8 cellular contexts compared by ENCODE assay signal in the genomic region with DNA sequence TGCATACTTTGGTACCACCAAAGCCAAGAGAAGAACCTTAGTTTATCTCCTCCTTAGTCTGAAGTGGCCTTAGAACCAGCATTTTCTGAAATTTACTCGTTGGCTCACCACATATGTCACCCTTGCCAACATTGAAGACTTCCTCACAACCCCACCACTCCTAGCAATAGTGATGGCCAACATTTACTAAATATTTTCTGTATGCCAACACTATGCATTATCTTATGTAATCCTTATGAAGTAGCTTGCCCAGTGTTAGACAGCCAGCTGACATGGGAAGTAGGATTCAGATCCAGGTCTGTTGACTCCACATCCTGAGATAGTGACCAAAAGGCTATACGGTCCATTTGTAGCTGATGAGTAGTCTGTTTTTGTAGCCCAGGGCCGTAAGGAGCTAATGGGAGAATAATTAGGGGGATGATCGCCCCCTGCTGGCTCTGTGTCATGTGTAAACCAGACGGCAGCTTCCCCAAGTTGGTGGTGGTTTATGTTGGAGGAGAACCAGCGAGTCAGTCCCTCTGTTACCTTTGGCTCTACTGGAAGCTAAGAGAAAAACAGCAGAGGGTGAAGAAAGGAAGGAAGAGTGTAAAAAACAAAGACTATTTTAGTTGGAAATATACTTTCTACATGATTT.
DNase-seq lines count a peak whose midpoint lies in the region; ATAC-seq and TF ChIP-seq lines count a peak whose summit lies in the region.

No MANE protein-coding gene starts in this region.

- no peak overlapping the region for H3K27ac Mint-ChIP-seq in T-cell

- CTCF ChIA-PET in T-cell (lab: Charles Lee), result interaction anchor here (0.5 to 5.6 kb wide), 15 partner anchors 9 to 1179 kb away, joined by 3 to 94 read pairs (median 4); no protein-coding TSS in a partner anchor

- H3K27ac ChIP-seq in right atrium auricular region, result peak overlapping the region; percentile 70 to 77

- peak; percentile 89 for DNase-seq in COLO668 (lab: John Stamatoyannopoulos, UW; ENCODE audit: unreplicated experiment)
- peak; percentile 71 for DNase-seq in NCI-H128 (lab: John Stamatoyannopoulos, UW; ENCODE audit: unreplicated experiment)
- peak in 33 of 34 experiments; percentile 4 to 66 (median 54) for DNase-seq in T-cell
- peak in 51 of 58 donors; percentile 9 to 87 (median 45) for DNase-seq in anterior cingulate cortex (lab: John Stamatoyannopoulos, UW)
- peak; percentile 95 for DNase-seq in right atrium auricular region (ENCODE audit: low spot score)
- peak; percentile 94 for DNase-seq in sciatic nerve (ENCODE audit: low spot score)

- TF ChIP-seq CTCF in right atrium auricular region (IDR thresholded peaks at IDR 0.05), result peak; percentile 48 to 83

- H3K9me3 ChIP-seq in right atrium auricular region, result no peaks in the 10 kb centered on the region

- H3K36me3 Mint-ChIP-seq in T-cell, result no peaks in the 10 kb centered on the region

- intact Hi-C loops in sciatic nerve (cut with DNase I), result no loop called here

- peaks cover 0 to 34% of the 10 kb centered on the region in 2 donors for H3K4me1 ChIP-seq in right atrium auricular region

- no peaks in the 10 kb centered on the region for H3K4me1 Mint-ChIP-seq in T-cell

- no peaks in the 10 kb centered on the region for H3K36me3 ChIP-seq in right atrium auricular region

- peak; percentile 84 for ATAC-seq in GM21723 (IDR thresholded peaks at IDR 0.05; ENCODE audit: unreplicated experiment)
- peak in 3 of 4 experiments; percentile 41 to 68 (median 48) for ATAC-seq in T-cell (replicated peaks in 1 of 4)
- ATAC-seq in sciatic nerve, result peak; percentile 91
- no peak for ATAC-seq in HG03097 (IDR thresholded peaks at IDR 0.05; ENCODE audit: low FRiP score, unreplicated experiment)

- H3K4me3 Mint-ChIP-seq in T-cell, result no peak overlapping the region

- H3K27me3 ChIP-seq in right atrium auricular region, result no peaks in the 10 kb centered on the region

- no peaks in the 10 kb centered on the region for H3K9me3 Mint-ChIP-seq in T-cell

- H3K4me3 ChIP-seq in right atrium auricular region, result no peak overlapping the region

- POLR2A ChIA-PET in T-cell (lab: Charles Lee), result no interaction called here

- H3K27me3 Mint-ChIP-seq in T-cell, result peaks cover 12 to 18% of the 10 kb centered on the region in 2 donors

Comparison
In these comparisons a context has a peak if more than half of its experiments do, and no peak if none do; other contexts are left out.
1. DNase-seq: peak in every context shown above with its lines; median percentile 95 in right atrium auricular region; 94 in sciatic nerve; 89 in COLO668; 71 in NCI-H128; 54 in T-cell; 45 in anterior cingulate cortex.